ENCODE assay signal across 12 cellular contexts in the genomic region with DNA sequence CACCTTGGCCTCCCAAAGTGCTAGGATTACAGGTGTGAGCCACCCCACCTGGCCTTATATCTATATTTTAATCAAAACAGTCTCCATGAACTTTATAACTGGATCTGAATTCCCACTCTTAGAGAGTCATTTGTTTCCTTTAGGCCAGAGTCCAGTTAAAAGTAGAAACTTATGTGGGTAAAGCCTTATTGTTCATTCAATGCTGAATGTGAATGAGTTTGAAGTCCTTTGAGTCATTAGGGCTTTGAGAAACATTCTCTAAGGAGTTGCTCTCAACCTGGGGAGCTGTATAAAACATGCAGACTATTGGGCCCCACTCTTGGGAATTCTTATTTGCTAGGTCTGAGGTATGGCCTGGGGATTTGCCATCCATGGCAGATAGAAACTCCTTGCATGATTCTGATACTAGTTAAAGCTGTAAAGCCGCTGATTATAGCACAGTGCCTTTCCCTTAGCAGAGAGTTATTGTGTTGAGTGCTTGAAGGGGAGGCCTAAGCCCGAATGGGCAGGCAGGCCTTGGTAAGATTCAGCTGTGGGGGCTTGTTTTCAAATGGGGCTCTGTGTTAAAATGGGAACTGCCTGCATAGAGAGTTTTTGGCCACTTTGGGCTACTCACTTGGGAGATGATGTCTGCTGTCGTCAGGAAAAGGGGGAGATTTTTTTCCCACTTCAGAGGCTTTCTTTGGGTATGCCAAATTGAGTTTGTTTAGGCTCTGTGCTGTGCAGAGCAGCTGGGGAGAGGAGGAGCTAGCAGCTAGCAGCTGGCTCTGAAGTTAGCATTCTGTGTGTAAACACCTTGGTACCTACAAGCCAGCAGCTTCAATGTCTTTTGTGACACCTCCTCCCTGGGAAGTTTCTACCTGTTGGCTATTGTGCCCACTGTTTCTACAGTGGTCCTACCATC.
DNase-seq lines count a peak whose midpoint lies in the region; ATAC-seq and TF ChIP-seq lines count a peak whose summit lies in the region.
"Had no signal": no experiment of that assay in that cellular context is flagged by ENCODE, and none has a peak within 500 bp of the region (broad histone marks: within the 10 kb centered on the region; RNA-seq: fewer than 3 reads in every experiment).

No MANE protein-coding gene starts in this region.

- peaks cover 46% of the 10 kb centered on the region for H3K4me1 Mint-ChIP-seq in glutamatergic neuron (ENCODE audit: low read depth, unreplicated experiment)
- H3K4me1 Mint-ChIP-seq: activated CD4-positive, alpha-beta T cell treated with anti-CD3 and anti-CD28 coated beads, Interleukin-2, amount 10 ng/mL, durations not matched to agents 24 days and 14 days had no signal

- no peaks in the 10 kb centered on the region for H3K36me3 ChIP-seq in HUES64 (ENCODE audit: insufficient read depth, low read length)
- H3K36me3 ChIP-seq: esophagus squamous epithelium, sigmoid colon had no signal

- no peak for TF ChIP-seq CTCF in glutamatergic neuron (IDR thresholded peaks at IDR 0.05; ENCODE audit: partially characterized antibody, unreplicated experiment)

- H3K27ac Mint-ChIP-seq in glutamatergic neuron (ENCODE audit: unreplicated experiment) = peak overlapping the region; percentile 25
- H3K27ac Mint-ChIP-seq: activated CD4-positive, alpha-beta T cell treated with anti-CD3 and anti-CD28 coated beads, Interleukin-2, amount 10 ng/mL, durations not matched to agents 24 days and 14 days had no signal

- 46% methylated on average over 3 of the region's 3 CpGs for WGBS in HUES64

- 0 out of 2 replicates have a peak overlapping the region, but pooled peaks have one; percentile 3 for H3K27ac ChIP-seq in HUES64 (ENCODE audit: low read depth, low read length)
- H3K27ac ChIP-seq: esophagus squamous epithelium, sigmoid colon had no signal

- H3K27me3 Mint-ChIP-seq in glutamatergic neuron (ENCODE audit: unreplicated experiment) = peaks cover 3% of the 10 kb centered on the region
- H3K27me3 Mint-ChIP-seq: activated CD4-positive, alpha-beta T cell treated with anti-CD3 and anti-CD28 coated beads, Interleukin-2, amount 10 ng/mL, durations not matched to agents 24 days and 14 days had no signal

- H3K36me3 Mint-ChIP-seq in glutamatergic neuron (ENCODE audit: unreplicated experiment) = peaks cover 3% of the 10 kb centered on the region

- peaks cover 4% of the 10 kb centered on the region for H3K9me3 Mint-ChIP-seq in glutamatergic neuron (ENCODE audit: unreplicated experiment)
- H3K9me3 Mint-ChIP-seq: activated CD4-positive, alpha-beta T cell treated with anti-CD3 and anti-CD28 coated beads, Interleukin-2, amount 10 ng/mL, durations not matched to agents 24 days and 14 days had no signal

- H3K4me3 Mint-ChIP-seq in glutamatergic neuron (ENCODE audit: unreplicated experiment) = peak overlapping the region; percentile 4
- H3K4me3 Mint-ChIP-seq: activated CD4-positive, alpha-beta T cell treated with anti-CD3 and anti-CD28 coated beads, Interleukin-2, amount 10 ng/mL, durations not matched to agents 24 days and 14 days had no signal

- H3K27me3 ChIP-seq in HUES64 (ENCODE audit: insufficient read depth, low read length) = no peaks in the 10 kb centered on the region
- H3K27me3 ChIP-seq: esophagus squamous epithelium, sigmoid colon had no signal

- H3K4me1 ChIP-seq in HUES64 (ENCODE audit: insufficient read depth, low read length) = peaks cover 18% of the 10 kb centered on the region

- no peaks in the 10 kb centered on the region for H3K9me3 ChIP-seq in HUES64 (ENCODE audit: insufficient read depth, low read depth, low read length)
- H3K9me3 ChIP-seq: esophagus squamous epithelium, sigmoid colon had no signal

- H3K9ac ChIP-seq in HUES64 (ENCODE audit: low read depth, low read length) = no peak overlapping the region

- intact Hi-C loops in sciatic nerve (cut with DNase I) = no loop called here

- peak; percentile 59 for ATAC-seq in sciatic nerve
- ATAC-seq in HG03378 (IDR thresholded peaks at IDR 0.05; ENCODE audit: unreplicated experiment) = no peak
- no peak for ATAC-seq in GM19463 (IDR thresholded peaks at IDR 0.05; ENCODE audit: unreplicated experiment)

- DNase-seq in NCI-H524 treated with DMSO at 0.1 percent for 48 hours (lab: John Stamatoyannopoulos, UW) (peak; percentile 53), glutamatergic neuron (no peak), sciatic nerve (ENCODE audit: low spot score) (no peak), amygdala (lab: John Stamatoyannopoulos, UW) (no peak)
- DNase-seq: activated CD4-positive, alpha-beta T cell treated with anti-CD3 and anti-CD28 coated beads, Interleukin-2, amount 10 ng/mL, durations not matched to agents 24 days and 14 days; esophagus squamous epithelium; HCEC 1CT; NCI-H187 treated with DMSO at 0.1 percent for 48 hours; sigmoid colon had no signal

- no peak overlapping the region for H3K4me3 ChIP-seq in HUES64 (ENCODE audit: low read length)
- H3K4me3 ChIP-seq: esophagus squamous epithelium, sigmoid colon had no signal
